ENCODE assay signal across 27 cellular contexts in genomic region chr14:102439556-102439955, GRCh38.
"Had no signal": no experiment of that assay in that cellular context is flagged by ENCODE, and none has a peak within 500 bp of the region (broad histone marks: within the 10 kb centered on the region; RNA-seq: fewer than 3 reads in every experiment).

No MANE protein-coding gene starts in this region.

- ATAC-seq: activated CD4-positive, alpha-beta T cell treated with anti-CD3 and anti-CD28 coated beads for 36 hours; activated T-cell treated with anti-CD3 and anti-CD28 coated beads, Interleukin-2, amount 50 U/mL, for 72 hours; body of pancreas had no signal

- H3K4me3 ChIP-seq: body of pancreas, esophagus squamous epithelium had no signal

- FAIRE-seq: colon, endometrium had no signal

- H3K27ac ChIP-seq: body of pancreas, epithelial cell of prostate, esophagus squamous epithelium had no signal

- H3K27me3 ChIP-seq: body of pancreas, esophagus squamous epithelium had no signal

- DNase-seq: activated CD4-positive, alpha-beta memory T cell treated with anti-CD3 and anti-CD28 coated beads, Interleukin-2, amount 10 ng/mL, durations not matched to agents 7 days and 5 days; activated CD4-positive, alpha-beta T cell treated with anti-CD3 and anti-CD28 coated beads for 36 hours; activated CD4-positive, alpha-beta T cell treated with anti-CD3 and anti-CD28 coated beads, Interleukin-2, amount 10 ng/mL, durations not matched to agents 24 days and 14 days; activated CD4-positive, CD25-positive, alpha-beta regulatory T cell; activated CD4-positive, CD25-positive, alpha-beta regulatory T cell treated with anti-CD3 and anti-CD28 coated beads, Interleukin-2, amount 50 U/mL, for 72 hours; activated CD8-positive, alpha-beta memory T cell treated with anti-CD3 and anti-CD28 coated beads, Interleukin-2, amount 50 U/mL, for 48 hours; activated gamma-delta T cell treated with Interleukin-2 at 50 U/mL for 16 hours; activated naive CD4-positive, alpha-beta T cell treated with anti-CD3 and anti-CD28 coated beads, Interleukin-2, amount 50 U/mL, for 16 hours; activated naive CD4-positive, alpha-beta T cell treated with Interleukin-2 at 50 U/mL for 16 hours; activated T-cell treated with anti-CD3 and anti-CD28 coated beads for 4 hours; activated T-cell treated with anti-CD3 and anti-CD28 coated beads, Interleukin-2, amount 50 U/mL, for 24 hours; activated T-cell treated with anti-CD3 and anti-CD28 coated beads, Interleukin-2, amount 50 U/mL, for 72 hours; amniotic stem cell; aorta; body of pancreas; caudate nucleus; cortex of kidney; dermis blood vessel endothelial cell; effector CD8-positive, alpha-beta T cell; esophagus squamous epithelium; foreskin melanocyte; head of caudate nucleus; T-helper 1 cell; T-helper 2 cell had no signal

- H3K9me3 ChIP-seq: body of pancreas, esophagus squamous epithelium had no signal
